Comparison of ENCODE assay signal across 19 cellular contexts in the genomic region with DNA sequence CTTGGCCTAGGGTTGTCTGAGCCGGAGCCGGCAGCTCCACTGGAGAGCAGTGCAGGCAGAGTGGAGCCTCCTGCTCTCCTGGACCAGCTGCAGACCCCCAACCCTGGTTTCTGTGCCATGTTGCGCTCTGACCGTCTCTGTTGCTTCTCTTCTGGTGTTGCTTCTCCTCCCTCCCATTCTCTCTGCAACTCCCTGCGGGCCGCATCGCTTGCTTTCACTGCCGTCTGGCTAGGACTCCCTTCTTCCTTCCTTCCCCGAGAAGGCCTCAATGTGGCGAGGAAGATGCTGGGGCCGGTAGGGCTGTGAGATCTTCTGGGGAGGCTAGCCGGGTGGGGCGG. TPM values are rescaled to one million over a fixed set of nuclear protein-coding genes. Genes with fewer than 3 reads are reported as not detected.
DNase-seq lines count a peak whose midpoint lies in the region; ATAC-seq and TF ChIP-seq lines count a peak whose summit lies in the region.
"Had no signal": no experiment of that assay in that cellular context is flagged by ENCODE, and none has a peak within 500 bp of the region (broad histone marks: within the 10 kb centered on the region; RNA-seq: fewer than 3 reads in every experiment).

No MANE protein-coding gene starts in this region.

- CTCF ChIA-PET in MCF 10A (lab: Yijun Ruan, JAX): interaction anchor here (1.1 to 18.2 kb wide), 2 partner anchors 11 to 29 kb away, joined by 3 to 445 read pairs; no protein-coding TSS in a partner anchor

- WGBS in suprapubic skin: 62% methylated on average over 10 of the region's 13 CpGs

- H3K36me3 ChIP-seq in H7 (replicated peaks; ENCODE audit: control insufficient read depth, insufficient read depth, low read length) (peaks cover 3% of the 10 kb centered on the region), suprapubic skin (peaks cover 46% of the 10 kb centered on the region)

- H3K27ac Mint-ChIP-seq in MCF 10A (ENCODE audit: low read depth, unreplicated experiment) (peak overlapping the region; percentile 67), immature natural killer cell (peak overlapping the region in 5 of 6 donors; percentile 55 to 89 (median 78))
- H3K27ac Mint-ChIP-seq: activated CD4-positive, alpha-beta T cell treated with anti-CD3 and anti-CD28 coated beads, Interleukin-2, amount 10 ng/mL, durations not matched to agents 24 days and 14 days; activated naive CD4-positive, alpha-beta T cell treated with anti-CD3 and anti-CD28 coated beads for 36 hours; memory B cell; nephron progenitor cell had no signal

- DNase-seq in H7 (peak; percentile 39), MCF 10A (ENCODE audit: unreplicated experiment) (no peak), immature natural killer cell (no peak), suprapubic skin (ENCODE audit: low spot score in 2 of 2) (no peak)
- DNase-seq in stimulated activated CD4-positive, alpha-beta T cell treated with anti-CD3 and anti-CD28 coated beads, Interleukin-15, amount 100 ng/mL, for 24 hours: no peak
- no peak for DNase-seq in effector CD4-positive, alpha-beta T cell
- DNase-seq: activated CD4-positive, alpha-beta T cell treated with anti-CD3 and anti-CD28 coated beads, Interleukin-2, amount 10 ng/mL, durations not matched to agents 24 days and 14 days; activated CD8-positive, alpha-beta memory T cell treated with anti-CD3 and anti-CD28 coated beads, Interleukin-2, amount 50 U/mL, for 4 hours; activated naive CD4-positive, alpha-beta T cell treated with anti-CD3 and anti-CD28 coated beads for 36 hours; DND-41; MV-4-11; PC-9; stimulated activated naive CD8-positive, alpha-beta T cell treated with anti-CD3 and anti-CD28 coated beads, Interleukin-15, Interleukin-2, amounts not matched to agents 100 U/mL and 50 U/mL, for 24 hours had no signal

- intact Hi-C loops in MCF 10A (cut with micrococcal nuclease): no loop called here

- no peak overlapping the region for H3K4me3 ChIP-seq in H7 (ENCODE audit: insufficient read depth, low read depth, low read length)
- no peak overlapping the region for H3K4me3 ChIP-seq in suprapubic skin
- H3K4me3 ChIP-seq: heart left ventricle, PC-9, SK-N-MC had no signal

- H3K27ac ChIP-seq in suprapubic skin: peak overlapping the region; percentile 56
- H3K27ac ChIP-seq: PC-9, SK-N-MC had no signal

- peaks cover 89% of the 10 kb centered on the region for H3K4me1 ChIP-seq in suprapubic skin

- no peak for TF ChIP-seq CTCF in MCF 10A (IDR thresholded peaks at IDR 0.05; ENCODE audit: unreplicated experiment)
- TF ChIP-seq CTCF in suprapubic skin (IDR thresholded peaks at IDR 0.05): no peak

- TF ChIP-seq EP300 in suprapubic skin (IDR thresholded peaks at IDR 0.05): no peak

- no peak for ATAC-seq in GM18517 (IDR thresholded peaks at IDR 0.05; ENCODE audit: unreplicated experiment)
- no peak for ATAC-seq in HG03571 (IDR thresholded peaks at IDR 0.05; ENCODE audit: unreplicated experiment)
- ATAC-seq: stimulated activated naive CD8-positive, alpha-beta T cell treated with anti-CD3 and anti-CD28 coated beads, Interleukin-15, Interleukin-2, amounts not matched to agents 100 U/mL and 50 U/mL, for 24 hours had no signal

- H3K36me3 Mint-ChIP-seq in MCF 10A (ENCODE audit: insufficient read depth, unreplicated experiment): peaks cover 41% of the 10 kb centered on the region
- H3K36me3 Mint-ChIP-seq in immature natural killer cell: peaks cover 3 to 28% (median 7%) of the 10 kb centered on the region in 3 donors

- H3K4me3 Mint-ChIP-seq in MCF 10A (ENCODE audit: unreplicated experiment) (no peak overlapping the region), immature natural killer cell (no peak overlapping the region)
- H3K4me3 Mint-ChIP-seq: activated CD4-positive, alpha-beta T cell treated with anti-CD3 and anti-CD28 coated beads, Interleukin-2, amount 10 ng/mL, durations not matched to agents 24 days and 14 days; activated naive CD4-positive, alpha-beta T cell treated with anti-CD3 and anti-CD28 coated beads for 36 hours; memory B cell; nephron progenitor cell had no signal

- no TSS peak for BruUV-seq in MCF 10A (replicated peaks; lab: Mats Ljungman, UMichigan)

- no peaks in the 10 kb centered on the region for H3K9me3 ChIP-seq in suprapubic skin
- H3K9me3 ChIP-seq: heart left ventricle had no signal

- no peaks in the 10 kb centered on the region for H3K9me3 Mint-ChIP-seq in MCF 10A (ENCODE audit: unreplicated experiment)
- no peaks in the 10 kb centered on the region for H3K9me3 Mint-ChIP-seq in immature natural killer cell
- H3K9me3 Mint-ChIP-seq: activated CD4-positive, alpha-beta T cell treated with anti-CD3 and anti-CD28 coated beads, Interleukin-2, amount 10 ng/mL, durations not matched to agents 24 days and 14 days; activated naive CD4-positive, alpha-beta T cell treated with anti-CD3 and anti-CD28 coated beads for 36 hours; memory B cell; nephron progenitor cell had no signal

- POLR2A ChIA-PET in MCF 10A (lab: Yijun Ruan, JAX): interaction anchor here (1.7 to 3.0 kb wide), 3 partner anchors 11 to 56 kb away, joined by 4 to 22 read pairs (median 10); a partner anchor contains a TSS

- H3K27me3 Mint-ChIP-seq in MCF 10A (ENCODE audit: insufficient read depth, unreplicated experiment) (no peaks in the 10 kb centered on the region), immature natural killer cell (ENCODE audit: low read depth in 3 of 3) (peaks cover 2 to 5% (median 2%) of the 10 kb centered on the region in 3 donors)
- H3K27me3 Mint-ChIP-seq: activated CD4-positive, alpha-beta T cell treated with anti-CD3 and anti-CD28 coated beads, Interleukin-2, amount 10 ng/mL, durations not matched to agents 24 days and 14 days; memory B cell had no signal

- TF ChIP-seq POLR2A in suprapubic skin (IDR thresholded peaks at IDR 0.05): no peak

- H3K4me1 Mint-ChIP-seq in MCF 10A (ENCODE audit: insufficient read depth, unreplicated experiment): peaks cover 43% of the 10 kb centered on the region
- peaks cover 8 to 23% of the 10 kb centered on the region in 2 donors for H3K4me1 Mint-ChIP-seq in immature natural killer cell

- H3K27me3 ChIP-seq in H7 (ENCODE audit: control insufficient read depth, insufficient read depth, low read length): no peaks in the 10 kb centered on the region
- H3K27me3 ChIP-seq in suprapubic skin: no peaks in the 10 kb centered on the region
- H3K27me3 ChIP-seq: heart left ventricle had no signal

RNA-seq across cellular contexts. Expression of a gene that starts 6.2 kb away (rescaled TPM):
- 29.1 and 38.6 TPM in 2 replicates for total RNA-seq in H7 (2014; rRNA removed; shearing (Covaris generic))
- total RNA-seq in MCF 10A (2022): 58.2 and 59.8 TPM in 2 replicates
- polyA plus RNA-seq in immature natural killer cell: 1 to 10 TPM; 2.8 to 3.6 (median 2.9) TPM
- total RNA-seq in suprapubic skin: 100 to 1,000 TPM in 2 of 4 donors, 10 to 100 TPM in 2; 91.2 to 138 (median 107) TPM

RNA-seq across cellular contexts. Expression of a gene that starts 23.9 kb away (rescaled TPM):
- total RNA-seq in H7 (2014; rRNA removed; shearing (Covaris generic)): 0.73 and 2.0 TPM in 2 replicates
- total RNA-seq in MCF 10A (2022) (not detected in 2 replicates), suprapubic skin (not detected)
- under 1 TPM in 1 of 3 donors, not detected in 2; 0.41 TPM for polyA plus RNA-seq in immature natural killer cell
- total RNA-seq: activated CD4-positive, alpha-beta T cell treated with anti-CD3 and anti-CD28 coated beads, Interleukin-2, amount 10 ng/mL, durations not matched to agents 24 days and 14 days; activated naive CD4-positive, alpha-beta T cell treated with anti-CD3 and anti-CD28 coated beads for 36 hours; PC-9 had no signal

RNA-seq across cellular contexts. Expression of a gene that starts 31.6 kb away (rescaled TPM):
- 20.3 and 43.9 TPM in 2 replicates for total RNA-seq in H7 (2014; rRNA removed; shearing (Covaris generic))
- 37.2 and 80.5 TPM in 2 replicates for total RNA-seq in MCF 10A (2022)
- 100 to 1,000 TPM in 2 of 3 donors, 10 to 100 TPM in 1; 88.6 to 137 (median 124) TPM for polyA plus RNA-seq in immature natural killer cell
- 100 to 1,000 TPM; 194 to 530 (median 394) TPM for total RNA-seq in suprapubic skin

RNA-seq across cellular contexts. Expression of a gene that starts 32.3 kb away (rescaled TPM):
- total RNA-seq in H7 (2014; rRNA removed; shearing (Covaris generic)): 0.28 TPM in 1 of 2 replicates, not detected in the other
- total RNA-seq in MCF 10A (2022) (not detected in 2 replicates), suprapubic skin (not detected)
- not detected for polyA plus RNA-seq in immature natural killer cell
- total RNA-seq: activated CD4-positive, alpha-beta T cell treated with anti-CD3 and anti-CD28 coated beads, Interleukin-2, amount 10 ng/mL, durations not matched to agents 24 days and 14 days; activated naive CD4-positive, alpha-beta T cell treated with anti-CD3 and anti-CD28 coated beads for 36 hours; heart left ventricle; PC-9 had no signal
- polyA plus RNA-seq: heart left ventricle had no signal

RNA-seq across cellular contexts. Expression of a gene that starts 40.0 kb away (rescaled TPM):
- 26.2 and 38.6 TPM in 2 replicates for total RNA-seq in H7 (2014; rRNA removed; shearing (Covaris generic))
- total RNA-seq in MCF 10A (2022): 33.4 and 42.7 TPM in 2 replicates
- 10 to 100 TPM; 26.8 to 35.3 (median 27.6) TPM for polyA plus RNA-seq in immature natural killer cell
- total RNA-seq in suprapubic skin: 10 to 100 TPM; 10.9 to 22.9 (median 16.1) TPM
